1 cellular context compared by ENCODE assay signal in the genomic region with DNA sequence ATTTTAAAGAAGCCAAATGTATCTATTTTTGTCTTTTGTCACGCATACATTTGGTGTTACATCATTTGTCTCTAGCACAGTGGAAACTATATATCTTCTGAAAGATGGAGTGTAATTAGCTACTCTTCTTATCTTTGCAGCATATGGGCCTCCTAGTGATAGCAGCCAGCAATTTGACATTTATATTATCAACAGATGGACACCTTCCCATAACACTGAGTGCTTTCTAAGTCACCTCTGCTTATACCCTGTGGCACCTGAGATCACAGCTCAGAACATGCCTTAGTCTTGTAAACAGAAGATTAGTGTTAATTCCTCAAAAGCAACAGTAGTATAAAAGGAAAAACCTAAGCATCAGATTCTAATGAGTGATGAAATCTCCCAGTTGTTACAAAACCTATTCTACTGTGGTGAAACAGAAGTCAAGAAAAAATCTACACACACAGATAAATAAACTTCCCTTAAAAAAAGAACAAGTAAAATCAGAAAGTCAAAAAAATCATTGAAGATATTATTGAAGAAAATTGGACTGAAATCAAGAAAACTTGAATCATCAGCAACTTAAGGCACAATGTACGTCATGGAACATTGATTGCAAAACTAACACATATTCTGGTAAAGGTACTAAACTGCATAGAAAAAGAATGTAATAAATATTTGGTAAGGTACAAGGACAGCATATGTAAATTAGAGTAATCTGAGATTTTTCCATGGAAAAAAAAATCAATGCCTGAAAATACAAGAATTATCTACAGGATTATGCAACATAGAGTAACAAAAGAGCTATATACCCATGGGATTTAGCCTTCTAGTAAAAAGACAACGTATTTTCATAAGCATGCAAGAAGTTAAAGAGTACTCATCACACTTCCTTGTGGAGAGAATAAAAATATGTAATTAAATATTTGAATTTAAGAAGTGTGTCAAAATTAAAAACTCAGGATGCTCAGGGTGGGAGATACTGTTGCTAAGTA.
TF ChIP-seq lines count a peak whose summit lies in the region.

No MANE protein-coding gene starts in this region.

TF ChIP-seq in K562, 482 proteins besides CTCF, POLR2A, EP300 and RAD21 (continued from another document):
- TF ChIP-seq, protein P1, sequence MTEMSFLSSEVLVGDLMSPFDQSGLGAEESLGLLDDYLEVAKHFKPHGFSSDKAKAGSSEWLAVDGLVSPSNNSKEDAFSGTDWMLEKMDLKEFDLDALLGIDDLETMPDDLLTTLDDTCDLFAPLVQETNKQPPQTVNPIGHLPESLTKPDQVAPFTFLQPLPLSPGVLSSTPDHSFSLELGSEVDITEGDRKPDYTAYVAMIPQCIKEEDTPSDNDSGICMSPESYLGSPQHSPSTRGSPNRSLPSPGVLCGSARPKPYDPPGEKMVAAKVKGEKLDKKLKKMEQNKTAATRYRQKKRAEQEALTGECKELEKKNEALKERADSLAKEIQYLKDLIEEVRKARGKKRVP (CRISPR knock-in tag; IDR thresholded peaks at IDR 0.05) = peak; percentile 33; the same call in 1 of the 2 replicates
- peak; percentile 48 to 75; a peak in 3 of 4 replicates for TF ChIP-seq TRIM24 (IDR thresholded peaks at IDR 0.05)
- TF ChIP-seq EP400 (IDR thresholded peaks at IDR 0.05) = 0 out of 2 replicates have a peak, but pooled peaks have one; percentile 18
- TF ChIP-seq CBFA2T2 (conservative IDR thresholded peaks at IDR 0.05) = peak; percentile 78
- peak; percentile 75 for TF ChIP-seq KLF16 (IDR thresholded peaks at IDR 0.05)
- no peak for TF ChIP-seq PHB2 (IDR thresholded peaks at IDR 0.05; ENCODE audit: low read depth)
- peak; percentile 79 for TF ChIP-seq GATA2 (CRISPR knock-in tag; IDR thresholded peaks at IDR 0.05)
- peak; percentile 32 for TF ChIP-seq HDAC3 (IDR thresholded peaks at IDR 0.05; ENCODE audit: borderline replicate concordance, partially characterized antibody)
- TF ChIP-seq, protein P2, sequence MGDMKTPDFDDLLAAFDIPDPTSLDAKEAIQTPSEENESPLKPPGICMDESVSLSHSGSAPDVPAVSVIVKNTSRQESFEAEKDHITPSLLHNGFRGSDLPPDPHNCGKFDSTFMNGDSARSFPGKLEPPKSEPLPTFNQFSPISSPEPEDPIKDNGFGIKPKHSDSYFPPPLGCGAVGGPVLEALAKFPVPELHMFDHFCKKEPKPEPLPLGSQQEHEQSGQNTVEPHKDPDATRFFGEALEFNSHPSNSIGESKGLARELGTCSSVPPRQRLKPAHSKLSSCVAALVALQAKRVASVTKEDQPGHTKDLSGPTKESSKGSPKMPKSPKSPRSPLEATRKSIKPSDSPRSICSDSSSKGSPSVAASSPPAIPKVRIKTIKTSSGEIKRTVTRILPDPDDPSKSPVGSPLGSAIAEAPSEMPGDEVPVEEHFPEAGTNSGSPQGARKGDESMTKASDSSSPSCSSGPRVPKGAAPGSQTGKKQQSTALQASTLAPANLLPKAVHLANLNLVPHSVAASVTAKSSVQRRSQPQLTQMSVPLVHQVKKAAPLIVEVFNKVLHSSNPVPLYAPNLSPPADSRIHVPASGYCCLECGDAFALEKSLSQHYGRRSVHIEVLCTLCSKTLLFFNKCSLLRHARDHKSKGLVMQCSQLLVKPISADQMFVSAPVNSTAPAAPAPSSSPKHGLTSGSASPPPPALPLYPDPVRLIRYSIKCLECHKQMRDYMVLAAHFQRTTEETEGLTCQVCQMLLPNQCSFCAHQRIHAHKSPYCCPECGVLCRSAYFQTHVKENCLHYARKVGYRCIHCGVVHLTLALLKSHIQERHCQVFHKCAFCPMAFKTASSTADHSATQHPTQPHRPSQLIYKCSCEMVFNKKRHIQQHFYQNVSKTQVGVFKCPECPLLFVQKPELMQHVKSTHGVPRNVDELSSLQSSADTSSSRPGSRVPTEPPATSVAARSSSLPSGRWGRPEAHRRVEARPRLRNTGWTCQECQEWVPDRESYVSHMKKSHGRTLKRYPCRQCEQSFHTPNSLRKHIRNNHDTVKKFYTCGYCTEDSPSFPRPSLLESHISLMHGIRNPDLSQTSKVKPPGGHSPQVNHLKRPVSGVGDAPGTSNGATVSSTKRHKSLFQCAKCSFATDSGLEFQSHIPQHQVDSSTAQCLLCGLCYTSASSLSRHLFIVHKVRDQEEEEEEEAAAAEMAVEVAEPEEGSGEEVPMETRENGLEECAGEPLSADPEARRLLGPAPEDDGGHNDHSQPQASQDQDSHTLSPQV (IDR thresholded peaks at IDR 0.05) = no peak
TF ChIP-seq in K562: peak in this region for 44.
